ENCODE assay signal across 1 cellular context in the genomic region with DNA sequence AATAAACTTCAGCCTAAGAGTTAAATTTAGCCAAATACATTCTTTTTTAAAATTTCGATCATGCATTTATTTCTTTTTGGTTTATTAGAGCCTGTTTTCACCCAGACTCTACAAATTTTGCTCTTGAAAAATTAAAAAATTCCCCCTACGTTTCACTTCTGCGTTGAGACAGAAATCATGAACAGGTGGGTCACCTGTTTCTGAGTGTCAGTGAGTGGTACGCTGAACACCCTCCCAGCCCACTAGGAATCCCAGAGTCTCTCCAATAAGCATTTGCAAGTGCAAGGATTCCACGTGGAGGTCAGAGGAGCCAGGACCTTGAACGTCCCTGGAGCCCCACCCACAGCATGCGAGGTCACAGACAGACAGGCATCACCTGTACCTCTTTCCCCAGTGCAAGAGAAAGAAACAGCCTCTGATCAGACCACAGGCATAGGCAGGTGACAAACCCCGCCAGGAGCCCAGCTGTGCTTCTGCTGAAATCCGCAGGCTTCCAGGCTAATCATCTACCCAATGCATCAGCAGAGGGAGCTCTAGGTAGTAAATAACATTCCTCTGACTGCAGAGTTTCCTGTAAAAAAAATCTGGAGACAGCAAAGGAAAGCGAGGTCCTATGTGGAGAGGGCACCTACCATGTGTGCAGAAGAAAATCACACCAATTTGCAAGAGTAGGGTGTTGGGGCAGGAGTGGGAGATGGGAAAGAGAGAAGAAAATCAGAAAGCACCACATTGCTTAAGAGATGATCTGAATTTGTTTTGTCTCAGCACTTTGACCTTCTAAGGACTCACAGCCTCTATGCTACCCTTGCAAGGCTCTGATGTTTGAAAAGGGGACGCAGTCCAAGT.
TF ChIP-seq lines count a peak whose summit lies in the region.

No MANE protein-coding gene starts in this region.

TF ChIP-seq in HepG2, 621 proteins besides CTCF, POLR2A, EP300 and RAD21 (continued from another document):
- TF ChIP-seq SMAD3 (CRISPR knock-in tag; IDR thresholded peaks at IDR 0.05) (no peak), KLF11 (CRISPR knock-in tag; IDR thresholded peaks at IDR 0.05) (no peak), NFKB2 (CRISPR knock-in tag; IDR thresholded peaks at IDR 0.05; ENCODE audit: borderline replicate concordance) (no peak), JARID2 (CRISPR knock-in tag; IDR thresholded peaks at IDR 0.05; ENCODE audit: insufficient replicate concordance) (no peak), ZZZ3 (CRISPR knock-in tag; IDR thresholded peaks at IDR 0.05; ENCODE audit: borderline replicate concordance) (no peak)
- TF ChIP-seq, protein P1, sequence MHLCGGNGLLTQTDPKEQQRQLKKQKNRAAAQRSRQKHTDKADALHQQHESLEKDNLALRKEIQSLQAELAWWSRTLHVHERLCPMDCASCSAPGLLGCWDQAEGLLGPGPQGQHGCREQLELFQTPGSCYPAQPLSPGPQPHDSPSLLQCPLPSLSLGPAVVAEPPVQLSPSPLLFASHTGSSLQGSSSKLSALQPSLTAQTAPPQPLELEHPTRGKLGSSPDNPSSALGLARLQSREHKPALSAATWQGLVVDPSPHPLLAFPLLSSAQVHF (CRISPR knock-in tag; IDR thresholded peaks at IDR 0.05), result no peak
